In the genomic region with DNA sequence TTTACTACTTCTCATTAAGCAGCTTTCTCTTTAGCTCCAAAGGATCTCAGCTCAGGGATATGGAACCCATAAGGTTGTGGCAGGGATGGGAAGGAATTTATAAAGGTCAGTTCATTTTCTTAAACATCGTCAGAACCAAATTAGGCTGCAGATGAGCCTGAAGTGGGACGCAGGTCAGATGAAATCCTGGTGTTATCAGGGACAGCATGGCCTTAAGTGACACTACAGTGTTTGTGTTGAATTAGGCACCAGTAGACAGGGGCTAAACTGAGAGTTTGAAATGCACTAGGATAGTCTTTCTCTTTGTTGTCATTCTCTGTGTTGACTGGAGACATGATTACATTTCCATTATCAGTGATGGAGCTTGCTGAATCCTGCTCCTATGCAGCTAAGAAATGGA, we compare ENCODE assay signal across 10 cellular contexts. TPM values are rescaled to one million over a fixed set of nuclear protein-coding genes. Genes with fewer than 3 reads are reported as not detected.
A peak's percentile ranks its signal among the peaks of the same experiment; 100 is the strongest.
DNase-seq lines count a peak whose midpoint lies in the region; ATAC-seq, FAIRE-seq and TF ChIP-seq lines count a peak whose summit lies in the region.
"Not testable (repeated sequence)": the region's sequence is repeated elsewhere in the genome, so short reads cannot be mapped to it uniquely, and the experiment has no call there.
"Had no signal": no experiment of that assay in that cellular context is flagged by ENCODE, and none has a peak within 500 bp of the region (broad histone marks: within the 10 kb centered on the region; RNA-seq: fewer than 3 reads in every experiment).

No MANE protein-coding gene starts in this region.

- H3K4me3 Mint-ChIP-seq in T-helper 17 cell: peak overlapping the region; percentile 87
- H3K4me3 Mint-ChIP-seq in activated naive CD4-positive, alpha-beta T cell treated with anti-CD3 and anti-CD28 coated beads, Interleukin-2, amount 50 U/mL, for 24 hours: peak overlapping the region; percentile 78
- H3K4me3 Mint-ChIP-seq in stimulated activated effector memory CD8-positive, alpha-beta T cell treated with anti-CD3 and anti-CD28 coated beads, Interleukin-12 subunit alpha, Interleukin-12 subunit beta, amount 100 ng/mL, for 72 hours: peak overlapping the region; percentile 60

- H3K27ac ChIP-seq in effector memory CD4-positive, alpha-beta T cell (ENCODE audit: insufficient read depth, low read length, poor library complexity, severe bottlenecking): not testable (repeated sequence)
- peak overlapping the region; percentile 77 for H3K27ac ChIP-seq in muscle layer of duodenum (ENCODE audit: low read length)

- ATAC-seq in T-helper 17 cell: peak; percentile 35
- peak; percentile 42 for ATAC-seq in left ventricle myocardium superior
- not testable (repeated sequence) for ATAC-seq in stimulated activated effector memory CD8-positive, alpha-beta T cell treated with anti-CD3 and anti-CD28 coated beads, Interleukin-12 subunit alpha, Interleukin-12 subunit beta, amount 100 ng/mL, for 72 hours

- H3K27me3 Mint-ChIP-seq in T-helper 17 cell; activated naive CD4-positive, alpha-beta T cell treated with anti-CD3 and anti-CD28 coated beads, Interleukin-2, amount 50 U/mL, for 24 hours: not testable (repeated sequence)

- not testable (repeated sequence) for H3K9me3 Mint-ChIP-seq in activated naive CD4-positive, alpha-beta T cell treated with anti-CD3 and anti-CD28 coated beads, Interleukin-2, amount 50 U/mL, for 24 hours; stimulated activated effector memory CD8-positive, alpha-beta T cell treated with anti-CD3 and anti-CD28 coated beads, Interleukin-12 subunit alpha, Interleukin-12 subunit beta, amount 100 ng/mL, for 72 hours

- peak overlapping the region; percentile 57 for H3K27ac Mint-ChIP-seq in T-helper 17 cell
- not testable (repeated sequence) for H3K27ac Mint-ChIP-seq in activated naive CD4-positive, alpha-beta T cell treated with anti-CD3 and anti-CD28 coated beads, Interleukin-2, amount 50 U/mL, for 24 hours
- peak overlapping the region; percentile 3 for H3K27ac Mint-ChIP-seq in stimulated activated effector memory CD8-positive, alpha-beta T cell treated with anti-CD3 and anti-CD28 coated beads, Interleukin-12 subunit alpha, Interleukin-12 subunit beta, amount 100 ng/mL, for 72 hours

- peaks cover 25% of the 10 kb centered on the region for H3K4me1 Mint-ChIP-seq in T-helper 17 cell
- peaks cover 24% of the 10 kb centered on the region for H3K4me1 Mint-ChIP-seq in activated naive CD4-positive, alpha-beta T cell treated with anti-CD3 and anti-CD28 coated beads, Interleukin-2, amount 50 U/mL, for 24 hours
- H3K4me1 Mint-ChIP-seq in stimulated activated effector memory CD8-positive, alpha-beta T cell treated with anti-CD3 and anti-CD28 coated beads, Interleukin-12 subunit alpha, Interleukin-12 subunit beta, amount 100 ng/mL, for 72 hours: peaks cover 21% of the 10 kb centered on the region

- H3K9me3 ChIP-seq in T-helper 17 cell (ENCODE audit: control insufficient read depth, low read length, poor library complexity, severe bottlenecking); effector memory CD4-positive, alpha-beta T cell (ENCODE audit: control insufficient read depth, low read length); muscle layer of duodenum (ENCODE audit: control insufficient read depth in 1 of 2, low read length in 2 of 2): not testable (repeated sequence)

- DNase-seq in GM12891 (ENCODE audit: insufficient read length, low spot score); T-helper 17 cell; effector memory CD4-positive, alpha-beta T cell; left ventricle myocardium superior; stimulated activated effector memory CD8-positive, alpha-beta T cell treated with anti-CD3 and anti-CD28 coated beads, Interleukin-12 subunit alpha, Interleukin-12 subunit beta, amount 100 ng/mL, for 72 hours (ENCODE audit: low spot score in 2 of 2): not testable (repeated sequence)

- not testable (repeated sequence) for H3K27me3 ChIP-seq in effector memory CD4-positive, alpha-beta T cell (replicated peaks; ENCODE audit: control insufficient read depth, insufficient read depth, low read length, poor library complexity, severe bottlenecking); muscle layer of duodenum (ENCODE audit: low read depth, low read length)

- H3K36me3 ChIP-seq in effector memory CD4-positive, alpha-beta T cell (ENCODE audit: control insufficient read depth, insufficient read depth, low read length); muscle layer of duodenum (ENCODE audit: control insufficient read depth in 1 of 2, insufficient read depth in 2 of 2, low read length in 2 of 2): not testable (repeated sequence)

- peak; percentile 79 for FAIRE-seq in GM12891 (lab: Jason Lieb, UNC)

- not testable (repeated sequence) for TF ChIP-seq POLR2A in GM12891 (IDR thresholded peaks at IDR 0.05; ENCODE audit: low read depth, low read length)

- H3K36me3 Mint-ChIP-seq in T-helper 17 cell (ENCODE audit: low read depth); activated naive CD4-positive, alpha-beta T cell treated with anti-CD3 and anti-CD28 coated beads, Interleukin-2, amount 50 U/mL, for 24 hours; stimulated activated effector memory CD8-positive, alpha-beta T cell treated with anti-CD3 and anti-CD28 coated beads, Interleukin-12 subunit alpha, Interleukin-12 subunit beta, amount 100 ng/mL, for 72 hours: not testable (repeated sequence)

- not testable (repeated sequence) for H3K4me1 ChIP-seq in effector memory CD4-positive, alpha-beta T cell (ENCODE audit: control insufficient read depth, insufficient read depth, low read length, poor library complexity, severe bottlenecking); muscle layer of duodenum (ENCODE audit: control insufficient read depth in 1 of 2, insufficient read depth in 2 of 2, low read length in 2 of 2)

- intact Hi-C loops in left ventricle myocardium superior (cut with micrococcal nuclease): not testable (repeated sequence)

- peak overlapping the region; percentile 23 for H3K4me3 ChIP-seq in effector memory CD4-positive, alpha-beta T cell (ENCODE audit: insufficient read depth, low read depth, low read length, poor library complexity, severe bottlenecking)
- H3K4me3 ChIP-seq in muscle layer of duodenum (ENCODE audit: low read depth in 1 of 2, low read length in 2 of 2): peak overlapping the region; percentile 55 to 74

RNA-seq across cellular contexts. Expression of a gene that starts 43.9 kb away (rescaled TPM):
- 0.19 TPM for polyA plus RNA-seq in GM12891 (2012; ENCODE audit: low read depth, missing spikeins)
- total RNA-seq in T-helper 17 cell (under 1 TPM; 0.17 to 0.23 TPM), left ventricle myocardium superior (not detected)
- total RNA-seq: chondrocyte, left colon, neural crest cell had no signal
